13 cellular contexts compared by ENCODE assay signal in the genomic region with DNA sequence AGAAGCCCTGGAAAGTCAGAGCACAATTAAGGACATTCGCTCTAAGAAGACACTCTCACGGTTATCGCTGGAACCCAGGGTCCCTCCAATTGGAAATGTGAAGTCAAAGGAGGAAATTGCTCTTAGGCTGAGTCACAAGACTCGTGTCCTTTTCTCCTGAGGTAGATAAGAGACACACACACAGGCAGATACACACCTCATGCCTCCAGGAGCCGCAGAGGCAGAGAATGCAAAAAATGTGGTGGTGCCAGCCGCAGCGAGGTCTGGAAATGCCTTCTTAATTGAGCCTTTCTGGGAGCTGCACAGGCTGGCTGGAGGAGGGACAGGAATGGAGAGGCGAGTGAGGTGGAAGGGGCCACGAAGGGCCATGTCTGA.
DNase-seq lines count a peak whose midpoint lies in the region; ATAC-seq and TF ChIP-seq lines count a peak whose summit lies in the region.
"Had no signal": no experiment of that assay in that cellular context is flagged by ENCODE, and none has a peak within 500 bp of the region (broad histone marks: within the 10 kb centered on the region; RNA-seq: fewer than 3 reads in every experiment).

No MANE protein-coding gene starts in this region.

- H3K4me3 Mint-ChIP-seq in activated CD4-positive, alpha-beta memory T cell treated with anti-CD3 and anti-CD28 coated beads for 36 hours: no peak overlapping the region
- H3K4me3 Mint-ChIP-seq in CD8-positive, alpha-beta T cell: no peak overlapping the region
- H3K4me3 Mint-ChIP-seq: stimulated activated effector memory CD8-positive, alpha-beta T cell treated with anti-CD3 and anti-CD28 coated beads, Interleukin-12 subunit alpha, Interleukin-12 subunit beta, amount 100 ng/mL, for 72 hours had no signal

- peaks cover 22% of the 10 kb centered on the region for H3K4me1 ChIP-seq in body of pancreas
- H3K4me1 ChIP-seq in upper lobe of right lung: peaks cover 14% of the 10 kb centered on the region
- H3K4me1 ChIP-seq in CD8-positive, alpha-beta T cell (ENCODE audit: insufficient read depth, low read length): no peaks in the 10 kb centered on the region

- no peaks in the 10 kb centered on the region for H3K9me3 Mint-ChIP-seq in activated CD4-positive, alpha-beta memory T cell treated with anti-CD3 and anti-CD28 coated beads for 36 hours
- H3K9me3 Mint-ChIP-seq in CD8-positive, alpha-beta T cell: no peaks in the 10 kb centered on the region
- H3K9me3 Mint-ChIP-seq: stimulated activated effector memory CD8-positive, alpha-beta T cell treated with anti-CD3 and anti-CD28 coated beads, Interleukin-12 subunit alpha, Interleukin-12 subunit beta, amount 100 ng/mL, for 72 hours had no signal

- no peaks in the 10 kb centered on the region for H3K36me3 ChIP-seq in body of pancreas (replicated peaks in 1 of 2; ENCODE audit: insufficient read depth in 1 of 2, low read depth in 2 of 2)
- H3K36me3 ChIP-seq in upper lobe of right lung: no peaks in the 10 kb centered on the region
- no peaks in the 10 kb centered on the region for H3K36me3 ChIP-seq in CD8-positive, alpha-beta T cell (ENCODE audit: insufficient read depth, low read length)
- H3K36me3 ChIP-seq: neutrophil had no signal

- no peak for TF ChIP-seq POLR2A in body of pancreas (IDR thresholded peaks at IDR 0.05)

- intact Hi-C loops in body of pancreas (cut with DNase I): loop anchor here (10.0 kb wide), 1 partner anchor 203 kb away; no protein-coding TSS in a partner anchor
- intact Hi-C loops in upper lobe of right lung (cut with DNase I): loop anchor here (10.0 kb wide), 1 partner anchor 223 kb away; no protein-coding TSS in a partner anchor
- intact Hi-C loops in activated CD4-positive, alpha-beta memory T cell treated with anti-CD3 and anti-CD28 coated beads for 36 hours (cut with micrococcal nuclease): no loop called here
- intact Hi-C loops in CD8-positive, alpha-beta T cell (cut with DNase I, micrococcal nuclease): no loop called here

- no peaks in the 10 kb centered on the region for H3K9me3 ChIP-seq in body of pancreas
- H3K9me3 ChIP-seq in upper lobe of right lung: no peaks in the 10 kb centered on the region
- H3K9me3 ChIP-seq in CD8-positive, alpha-beta T cell (ENCODE audit: low read length): no peaks in the 10 kb centered on the region
- H3K9me3 ChIP-seq: neutrophil had no signal

- ATAC-seq in body of pancreas (peak; percentile 60), upper lobe of right lung (peak; percentile 83)
- no peak for ATAC-seq in CD8-positive, alpha-beta T cell
- ATAC-seq: stimulated activated effector memory CD8-positive, alpha-beta T cell treated with anti-CD3 and anti-CD28 coated beads, Interleukin-12 subunit alpha, Interleukin-12 subunit beta, amount 100 ng/mL, for 72 hours had no signal

- no peaks in the 10 kb centered on the region for H3K4me1 Mint-ChIP-seq in activated CD4-positive, alpha-beta memory T cell treated with anti-CD3 and anti-CD28 coated beads for 36 hours (ENCODE audit: low read depth)
- no peaks in the 10 kb centered on the region for H3K4me1 Mint-ChIP-seq in CD8-positive, alpha-beta T cell (ENCODE audit: low read depth)
- H3K4me1 Mint-ChIP-seq: stimulated activated effector memory CD8-positive, alpha-beta T cell treated with anti-CD3 and anti-CD28 coated beads, Interleukin-12 subunit alpha, Interleukin-12 subunit beta, amount 100 ng/mL, for 72 hours had no signal

- WGBS in body of pancreas, 2 donors: 51 to 67% methylated on average over 9 of the region's 9 CpGs

- H3K36me3 Mint-ChIP-seq in activated CD4-positive, alpha-beta memory T cell treated with anti-CD3 and anti-CD28 coated beads for 36 hours: no peaks in the 10 kb centered on the region
- no peaks in the 10 kb centered on the region for H3K36me3 Mint-ChIP-seq in CD8-positive, alpha-beta T cell
- H3K36me3 Mint-ChIP-seq: stimulated activated effector memory CD8-positive, alpha-beta T cell treated with anti-CD3 and anti-CD28 coated beads, Interleukin-12 subunit alpha, Interleukin-12 subunit beta, amount 100 ng/mL, for 72 hours had no signal

- TF ChIP-seq CTCF in body of pancreas (IDR thresholded peaks at IDR 0.05) (no peak), upper lobe of right lung (IDR thresholded peaks at IDR 0.05) (no peak)
- TF ChIP-seq CTCF in CD8-positive, alpha-beta T cell (IDR thresholded peaks at IDR 0.05): no peak

- DNase-seq in SIG-M5 treated with dmso at 0.1 percent for 504 hours (lab: John Stamatoyannopoulos, UW; ENCODE audit: unreplicated experiment) (peak; percentile 37), SIG-M5 (lab: John Stamatoyannopoulos, UW) (no peak), body of pancreas (peak in 3 of 4 donors; percentile 28 to 57 (median 38)), kidney tubule cell (ENCODE audit: low spot score) (peak; percentile 95), upper lobe of right lung (peak; percentile 69), GDM1 (lab: John Stamatoyannopoulos, UW) (no peak)
- no peak for DNase-seq in activated CD4-positive, alpha-beta memory T cell treated with anti-CD3 and anti-CD28 coated beads for 36 hours
- no peak for DNase-seq in CD8-positive, alpha-beta T cell
- DNase-seq: amniotic stem cell, DMS153, NCI-H146 had no signal

- POLR2A ChIA-PET in activated CD4-positive, alpha-beta memory T cell treated with anti-CD3 and anti-CD28 coated beads for 36 hours (lab: Charles Lee): no interaction called here
- POLR2A ChIA-PET in CD8-positive, alpha-beta T cell (lab: Charles Lee): no interaction called here

- peaks cover 24% of the 10 kb centered on the region for H3K27me3 Mint-ChIP-seq in activated CD4-positive, alpha-beta memory T cell treated with anti-CD3 and anti-CD28 coated beads for 36 hours
- H3K27me3 Mint-ChIP-seq in CD8-positive, alpha-beta T cell (ENCODE audit: low read depth): peaks cover 29% of the 10 kb centered on the region

- H3K27ac ChIP-seq in body of pancreas (peak overlapping the region in 3 of 4 donors; percentile 30 to 57 (median 38)), upper lobe of right lung (no peak overlapping the region)
- H3K27ac ChIP-seq in CD8-positive, alpha-beta T cell (ENCODE audit: low read depth, low read length): no peak overlapping the region
- H3K27ac ChIP-seq: neutrophil had no signal

- H3K4me3 ChIP-seq in body of pancreas (no peak overlapping the region), upper lobe of right lung (no peak overlapping the region)
- no peak overlapping the region for H3K4me3 ChIP-seq in CD8-positive, alpha-beta T cell (ENCODE audit: low read depth, low read length)

- CTCF ChIA-PET in activated CD4-positive, alpha-beta memory T cell treated with anti-CD3 and anti-CD28 coated beads for 36 hours (lab: Charles Lee): interaction anchor here (1.5 to 5.2 kb wide), 2 partner anchors 358 to 534 kb away, joined by 5 to 99 read pairs; no protein-coding TSS in a partner anchor
- CTCF ChIA-PET in CD8-positive, alpha-beta T cell (lab: Charles Lee): no interaction called here

- no peaks in the 10 kb centered on the region for H3K27me3 ChIP-seq in body of pancreas
- H3K27me3 ChIP-seq in upper lobe of right lung: peaks cover 8% of the 10 kb centered on the region
- H3K27me3 ChIP-seq in CD8-positive, alpha-beta T cell (ENCODE audit: insufficient read depth, low read length): no peaks in the 10 kb centered on the region

- H3K27ac Mint-ChIP-seq in activated CD4-positive, alpha-beta memory T cell treated with anti-CD3 and anti-CD28 coated beads for 36 hours: no peak overlapping the region
- H3K27ac Mint-ChIP-seq in CD8-positive, alpha-beta T cell: no peak overlapping the region
- H3K27ac Mint-ChIP-seq: stimulated activated effector memory CD8-positive, alpha-beta T cell treated with anti-CD3 and anti-CD28 coated beads, Interleukin-12 subunit alpha, Interleukin-12 subunit beta, amount 100 ng/mL, for 72 hours had no signal

Comparison
In these comparisons a context has a peak if more than half of its experiments do, and no peak if none do; other contexts are left out.
1. DNase-seq: peak in SIG-M5 treated with dmso at 0.1 percent for 504 hours (single experiment), body of pancreas (3 of 4), kidney tubule cell (single experiment) and upper lobe of right lung (single experiment); none in SIG-M5 (single experiment), activated CD4-positive, alpha-beta memory T cell treated with anti-CD3 and anti-CD28 coated beads for 36 hours (single experiment), GDM1 (single experiment) and CD8-positive, alpha-beta T cell (0 of 7).
2. H3K27ac ChIP-seq: peak in body of pancreas (3 of 4); none in upper lobe of right lung (single experiment) and CD8-positive, alpha-beta T cell (single experiment).
3. intact Hi-C loops: an anchor here in body of pancreas (10.0 kb wide) and upper lobe of right lung (10.0 kb wide); none called in activated CD4-positive, alpha-beta memory T cell treated with anti-CD3 and anti-CD28 coated beads for 36 hours and CD8-positive, alpha-beta T cell.